ENCODE assay signal across 12 cellular contexts in genomic region chr11:38460901-38461300, GRCh38.
DNase-seq lines count a peak whose midpoint lies in the region; ATAC-seq and TF ChIP-seq lines count a peak whose summit lies in the region.
"Had no signal": no experiment of that assay in that cellular context is flagged by ENCODE, and none has a peak within 500 bp of the region (broad histone marks: within the 10 kb centered on the region; RNA-seq: fewer than 3 reads in every experiment).

No MANE protein-coding gene starts in this region.

- H3K79me1 ChIP-seq in mesenchymal stem cell (replicated peaks; ENCODE audit: low read length, poor library complexity, severe bottlenecking): no peaks in the 10 kb centered on the region

- H3K4me2 ChIP-seq in mesenchymal stem cell (ENCODE audit: low read length, poor library complexity, severe bottlenecking): no peak overlapping the region

- DNase-seq in BE2C (peak; percentile 22), NCI-H1105 (lab: John Stamatoyannopoulos, UW) (peak; percentile 10), T47D (ENCODE audit: low read depth in 1 of 2, low spot score in 1 of 2) (peak; percentile 63 to 99), mesenchymal stem cell (peak; percentile 44), nucleus accumbens (lab: John Stamatoyannopoulos, UW) (no peak)
- DNase-seq in activated CD8-positive, alpha-beta T cell treated with anti-CD3 and anti-CD28 coated beads for 36 hours: no peak
- no peak for DNase-seq in activated naive CD4-positive, alpha-beta T cell treated with Interleukin-2 at 50 U/mL for 16 hours
- DNase-seq: COR-L47, head of caudate nucleus, occipital lobe had no signal

- H3K18ac ChIP-seq in mesenchymal stem cell (ENCODE audit: low read depth in 1 of 2, low read length in 2 of 2): no peak overlapping the region

- H3K36me3 ChIP-seq in BE2C (no peaks in the 10 kb centered on the region), mesenchymal stem cell (ENCODE audit: control insufficient read depth in 1 of 2, insufficient read depth in 2 of 2, low read depth in 1 of 2, low read length in 2 of 2) (no peaks in the 10 kb centered on the region)

- no peak overlapping the region for H2AFZ ChIP-seq in mesenchymal stem cell (ENCODE audit: low read depth, low read length)

- H2BK5ac ChIP-seq in mesenchymal stem cell (ENCODE audit: low read depth, low read length, poor library complexity, severe bottlenecking): peak overlapping the region; percentile 61

- H3K36me3 Mint-ChIP-seq in activated CD8-positive, alpha-beta T cell treated with anti-CD3 and anti-CD28 coated beads for 36 hours (ENCODE audit: low read depth): no peaks in the 10 kb centered on the region
- H3K36me3 Mint-ChIP-seq: activated naive CD4-positive, alpha-beta T cell treated with anti-CD3 and anti-CD28 coated beads, Interleukin-2, amount 50 U/mL, for 24 hours had no signal

- no peak overlapping the region for H4K91ac ChIP-seq in mesenchymal stem cell (ENCODE audit: low read length)

- H3K4me1 ChIP-seq in BE2C (no peaks in the 10 kb centered on the region), mesenchymal stem cell (ENCODE audit: control insufficient read depth, insufficient read depth, low read depth, low read length) (peaks cover 8% of the 10 kb centered on the region)

- H4K8ac ChIP-seq in mesenchymal stem cell (ENCODE audit: low read length): no peak overlapping the region

- TF ChIP-seq CTCF in BE2C (IDR thresholded peaks at IDR 0.05; ENCODE audit: low read depth, low read length): no peak
- no peak for TF ChIP-seq CTCF in activated CD8-positive, alpha-beta T cell treated with anti-CD3 and anti-CD28 coated beads for 36 hours (IDR thresholded peaks at IDR 0.05)

- no peak overlapping the region for H2AK5ac ChIP-seq in mesenchymal stem cell (ENCODE audit: low read length, severe bottlenecking)

- peaks cover 9% of the 10 kb centered on the region for H3K9me3 Mint-ChIP-seq in activated CD8-positive, alpha-beta T cell treated with anti-CD3 and anti-CD28 coated beads for 36 hours
- H3K9me3 Mint-ChIP-seq: activated naive CD4-positive, alpha-beta T cell treated with anti-CD3 and anti-CD28 coated beads, Interleukin-2, amount 50 U/mL, for 24 hours had no signal

- no peak overlapping the region for H3K23ac ChIP-seq in mesenchymal stem cell (ENCODE audit: low read length in 2 of 2)

- no peaks in the 10 kb centered on the region for H3K4me1 Mint-ChIP-seq in activated CD8-positive, alpha-beta T cell treated with anti-CD3 and anti-CD28 coated beads for 36 hours (ENCODE audit: low read depth)
- H3K4me1 Mint-ChIP-seq: activated naive CD4-positive, alpha-beta T cell treated with anti-CD3 and anti-CD28 coated beads, Interleukin-2, amount 50 U/mL, for 24 hours had no signal

- H2BK12ac ChIP-seq in mesenchymal stem cell (ENCODE audit: low read length in 2 of 2): no peak overlapping the region

- peak overlapping the region; percentile 95 for H3K27ac ChIP-seq in mesenchymal stem cell (ENCODE audit: low read length, poor library complexity, severe bottlenecking)

- no peak overlapping the region for H3K27ac Mint-ChIP-seq in activated CD8-positive, alpha-beta T cell treated with anti-CD3 and anti-CD28 coated beads for 36 hours
- H3K27ac Mint-ChIP-seq: activated naive CD4-positive, alpha-beta T cell treated with anti-CD3 and anti-CD28 coated beads, Interleukin-2, amount 50 U/mL, for 24 hours had no signal

- no peak overlapping the region for H2BK15ac ChIP-seq in mesenchymal stem cell (ENCODE audit: low read depth, poor library complexity, severe bottlenecking)

- H3K27me3 ChIP-seq in BE2C (no peaks in the 10 kb centered on the region), mesenchymal stem cell (ENCODE audit: control insufficient read depth in 1 of 2, insufficient read depth in 1 of 2, low read length in 2 of 2) (no peaks in the 10 kb centered on the region)

- H3K4me3 ChIP-seq in BE2C (ENCODE audit: low read depth, low read length) (no peak overlapping the region), mesenchymal stem cell (ENCODE audit: insufficient read depth in 1 of 2, low read depth in 1 of 2, low read length in 2 of 2) (no peak overlapping the region)

- ATAC-seq in activated CD8-positive, alpha-beta T cell treated with anti-CD3 and anti-CD28 coated beads for 36 hours: no peak
- ATAC-seq in HG03469 (IDR thresholded peaks at IDR 0.05; ENCODE audit: unreplicated experiment): no peak

- in situ Hi-C loops in T47D (cut with HindIII; ENCODE audit: low pct_unique_long_range_greater_than_20kb, low sequenced_read_pairs): no loop called here

- no peak overlapping the region for H3K14ac ChIP-seq in mesenchymal stem cell (ENCODE audit: low read length in 2 of 2)

- H3K27me3 Mint-ChIP-seq in activated CD8-positive, alpha-beta T cell treated with anti-CD3 and anti-CD28 coated beads for 36 hours: no peaks in the 10 kb centered on the region
- H3K27me3 Mint-ChIP-seq: activated naive CD4-positive, alpha-beta T cell treated with anti-CD3 and anti-CD28 coated beads, Interleukin-2, amount 50 U/mL, for 24 hours had no signal

- intact Hi-C loops in activated CD8-positive, alpha-beta T cell treated with anti-CD3 and anti-CD28 coated beads for 36 hours (cut with micrococcal nuclease): no loop called here

- H3K4ac ChIP-seq in mesenchymal stem cell (ENCODE audit: low read depth in 1 of 2, low read length in 2 of 2): no peak overlapping the region

- WGBS in mesenchymal stem cell: 32% methylated on average over 2 of the region's 2 CpGs

- no peak overlapping the region for H3K9ac ChIP-seq in mesenchymal stem cell (ENCODE audit: low read length)

- H3K9me3 ChIP-seq in BE2C (no peaks in the 10 kb centered on the region), mesenchymal stem cell (ENCODE audit: control insufficient read depth, low read length) (no peaks in the 10 kb centered on the region)

- CTCF ChIA-PET in activated CD8-positive, alpha-beta T cell treated with anti-CD3 and anti-CD28 coated beads for 36 hours (lab: Charles Lee): no interaction called here

- H3K4me3 Mint-ChIP-seq in activated CD8-positive, alpha-beta T cell treated with anti-CD3 and anti-CD28 coated beads for 36 hours: no peak overlapping the region
- H3K4me3 Mint-ChIP-seq: activated naive CD4-positive, alpha-beta T cell treated with anti-CD3 and anti-CD28 coated beads, Interleukin-2, amount 50 U/mL, for 24 hours had no signal

- POLR2A ChIA-PET in activated CD8-positive, alpha-beta T cell treated with anti-CD3 and anti-CD28 coated beads for 36 hours (lab: Charles Lee): no interaction called here

- H2BK120ac ChIP-seq in mesenchymal stem cell (ENCODE audit: low read depth, low read length): no peak overlapping the region

Comparison
In these comparisons a context has a peak if more than half of its experiments do, and no peak if none do; other contexts are left out.
1. DNase-seq: peak in BE2C (single experiment), NCI-H1105 (single experiment), T47D (2 of 2) and mesenchymal stem cell (single experiment); none in activated CD8-positive, alpha-beta T cell treated with anti-CD3 and anti-CD28 coated beads for 36 hours (single experiment), nucleus accumbens (0 of 56) and activated naive CD4-positive, alpha-beta T cell treated with Interleukin-2 at 50 U/mL for 16 hours (single experiment).